9 cellular contexts compared by ENCODE assay signal in the genomic region with DNA sequence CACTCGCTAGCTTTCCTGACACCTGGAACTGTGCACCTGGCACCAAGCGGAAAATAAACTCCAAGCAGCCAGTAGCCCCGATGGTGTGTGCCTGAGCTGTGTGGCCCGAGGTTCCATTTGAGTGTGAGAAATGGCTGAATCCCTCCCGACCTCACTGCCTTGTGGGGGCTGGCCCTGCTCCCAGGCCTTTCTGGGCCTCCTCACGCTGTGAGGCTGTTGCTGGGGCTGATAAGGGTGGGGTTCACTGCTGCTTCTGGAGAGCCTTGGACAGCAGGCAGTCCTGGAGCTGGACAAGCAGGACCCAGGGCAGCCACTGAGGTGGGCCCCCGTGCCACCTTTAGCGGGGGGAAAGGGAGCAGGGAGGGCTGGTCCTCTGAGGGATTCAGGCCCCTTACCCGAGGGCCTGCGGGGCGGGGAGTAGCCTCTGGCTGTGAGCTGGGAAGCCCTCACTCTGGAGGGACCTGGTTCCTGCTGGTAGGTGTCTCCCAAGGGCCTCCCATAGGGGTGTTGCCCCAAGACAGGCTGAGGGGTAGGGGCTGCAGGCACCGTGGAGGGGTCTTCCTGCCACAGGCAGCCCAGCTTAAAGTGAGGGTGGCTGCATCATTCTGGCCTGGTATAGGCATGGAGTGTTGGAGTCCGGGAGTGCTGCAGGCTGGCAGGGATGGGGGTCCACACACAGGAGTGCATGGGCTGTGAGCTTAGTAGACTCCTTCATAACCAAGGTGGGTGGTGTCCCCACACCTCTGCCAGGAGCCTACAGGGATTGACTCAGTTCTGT. TPM values are rescaled to one million over a fixed set of nuclear protein-coding genes. Genes with fewer than 3 reads are reported as not detected.
DNase-seq lines count a peak whose midpoint lies in the region; ATAC-seq and TF ChIP-seq lines count a peak whose summit lies in the region.
"Had no signal": no experiment of that assay in that cellular context is flagged by ENCODE, and none has a peak within 500 bp of the region (broad histone marks: within the 10 kb centered on the region; RNA-seq: fewer than 3 reads in every experiment).

No MANE protein-coding gene starts in this region.

- peaks cover 25% of the 10 kb centered on the region for H3K36me3 ChIP-seq in DND-41 (ENCODE audit: insufficient read depth, low read length)

- H3K4me3 ChIP-seq in DND-41 (ENCODE audit: low read depth in 1 of 2, low read length in 2 of 2) (peak overlapping the region in 1 of 2 experiments; percentile 19; a peak in 2 of 4 replicates), WI38 (ENCODE audit: low read depth, low read length) (peak overlapping the region; percentile 89), fibroblast of pulmonary artery (replicated peaks; ENCODE audit: low read depth, low read length) (peak overlapping the region; percentile 81)

- DNase-seq in DND-41 (no peak), fibroblast of pulmonary artery (ENCODE audit: low read depth) (no peak), progenitor cell of endocrine pancreas (ENCODE audit: low spot score, unreplicated experiment) (peak; percentile 9), dedifferentiated amniotic fluid mesenchymal stem cell (ENCODE audit: extremely low spot score) (no peak), cerebellar cortex (ENCODE audit: low spot score) (no peak), NCI-H2107 treated with DMSO at 0.1 percent for 48 hours (lab: John Stamatoyannopoulos, UW; ENCODE audit: unreplicated experiment) (no peak)
- DNase-seq: stimulated activated CD4-positive, alpha-beta T cell treated with anti-CD3 and anti-CD28 coated beads, Interleukin-4, amount 100 ng/mL, for 4 hours had no signal

- H4K20me1 ChIP-seq in DND-41 (ENCODE audit: insufficient read depth, low read length), result peaks cover 22% of the 10 kb centered on the region

- peak overlapping the region; percentile 94 for H3K27ac Mint-ChIP-seq in progenitor cell of endocrine pancreas

- H3K36me3 Mint-ChIP-seq in progenitor cell of endocrine pancreas (ENCODE audit: insufficient read depth), result peaks cover 15% of the 10 kb centered on the region

- H3K9me3 Mint-ChIP-seq in progenitor cell of endocrine pancreas (ENCODE audit: low read depth), result no peaks in the 10 kb centered on the region

- peaks cover 11% of the 10 kb centered on the region for H3K79me2 ChIP-seq in DND-41 (ENCODE audit: insufficient read depth, low read length)

- H3K4me1 Mint-ChIP-seq in progenitor cell of endocrine pancreas (ENCODE audit: low read depth), result peaks cover 12% of the 10 kb centered on the region

- peaks cover 8% of the 10 kb centered on the region for H3K27me3 Mint-ChIP-seq in progenitor cell of endocrine pancreas

- no peak overlapping the region for H3K27ac ChIP-seq in DND-41 (ENCODE audit: low read length)

- H3K4me2 ChIP-seq in DND-41 (ENCODE audit: insufficient read depth, low read length), result peak overlapping the region; percentile 51

- peaks cover 5% of the 10 kb centered on the region for H3K27me3 ChIP-seq in DND-41 (ENCODE audit: insufficient read depth, low read length, poor library complexity)

- H3K4me3 Mint-ChIP-seq in progenitor cell of endocrine pancreas (ENCODE audit: low read depth), result peak overlapping the region; percentile 92

- H2AFZ ChIP-seq in DND-41 (ENCODE audit: low read depth, low read length), result no peak overlapping the region

- TF ChIP-seq CTCF in DND-41 (IDR thresholded peaks at IDR 0.05; ENCODE audit: borderline replicate concordance, extremely low read depth, low read length, poor library complexity, severe bottlenecking), result no peak
- no peak for TF ChIP-seq CTCF in WI38 (IDR thresholded peaks at IDR 0.05; ENCODE audit: low read depth, low read length)
- no peak for TF ChIP-seq CTCF in fibroblast of pulmonary artery (IDR thresholded peaks at IDR 0.05; ENCODE audit: low read length, missing control alignments)
- no peak for TF ChIP-seq CTCF in progenitor cell of endocrine pancreas (IDR thresholded peaks at IDR 0.05; ENCODE audit: unreplicated experiment)

- peaks cover 5% of the 10 kb centered on the region for H3K9me3 ChIP-seq in DND-41 (ENCODE audit: insufficient read depth, low read length, severe bottlenecking)

- no peak for ATAC-seq in DND-41 (ENCODE audit: insufficient read depth, low read depth)
- no peak for ATAC-seq in HG03139 (IDR thresholded peaks at IDR 0.05; ENCODE audit: unreplicated experiment)

- peaks cover 27% of the 10 kb centered on the region for H3K4me1 ChIP-seq in DND-41 (ENCODE audit: insufficient read depth, low read length)

- H3K9ac ChIP-seq in DND-41 (ENCODE audit: low read depth, low read length), result no peak overlapping the region

RNA-seq across cellular contexts. Expression of a gene that starts 1.7 kb away (rescaled TPM):
- total RNA-seq in progenitor cell of endocrine pancreas, result 340 and 374 TPM in 2 replicates

RNA-seq across cellular contexts. Expression of a gene that starts 14.9 kb away (rescaled TPM):
- 0.29 and 0.31 TPM in 2 replicates for total RNA-seq in progenitor cell of endocrine pancreas

RNA-seq across cellular contexts. Expression of a gene that starts 23.4 kb away (rescaled TPM):
- 11.0 and 11.8 TPM in 2 replicates for total RNA-seq in progenitor cell of endocrine pancreas

RNA-seq across cellular contexts. Expression of a gene that starts 25.3 kb away (rescaled TPM):
- not detected in 2 replicates for total RNA-seq in progenitor cell of endocrine pancreas

RNA-seq across cellular contexts. Expression of a gene that starts 31.7 kb away (rescaled TPM):
- 1.9 and 2.6 TPM in 2 replicates for total RNA-seq in progenitor cell of endocrine pancreas
